ENCODE assay signal across 1 cellular context in genomic region chr20:37238426-37238825, GRCh38.
TF ChIP-seq lines count a peak whose summit lies in the region.

No MANE protein-coding gene starts in this region.

TF ChIP-seq in HepG2, 621 proteins besides CTCF, POLR2A, EP300 and RAD21:
- TF ChIP-seq AGO2 (optimal IDR thresholded peaks at IDR 0.05; ENCODE audit: low read depth, low read length) (no peak), FOXA3 (CRISPR knock-in tag; IDR thresholded peaks at IDR 0.05) (no peak), HCFC1 (IDR thresholded peaks at IDR 0.05; ENCODE audit: low read depth, low read length) (0 out of 2 replicates have a peak, but pooled peaks have one; percentile 8), KLF16 (CRISPR knock-in tag; IDR thresholded peaks at IDR 0.05) (no peak), MEIS1 (CRISPR knock-in tag; IDR thresholded peaks at IDR 0.05; ENCODE audit: borderline replicate concordance) (no peak), POLR2AphosphoS5 (IDR thresholded peaks at IDR 0.05; ENCODE audit: low read depth, low read length) (0 out of 2 replicates have a peak, but pooled peaks have one; percentile 6), GPBP1L1 (CRISPR knock-in tag; IDR thresholded peaks at IDR 0.05) (no peak), ZNF674 (CRISPR knock-in tag; IDR thresholded peaks at IDR 0.05; ENCODE audit: low read depth) (no peak)
- TF ChIP-seq, protein P1, sequence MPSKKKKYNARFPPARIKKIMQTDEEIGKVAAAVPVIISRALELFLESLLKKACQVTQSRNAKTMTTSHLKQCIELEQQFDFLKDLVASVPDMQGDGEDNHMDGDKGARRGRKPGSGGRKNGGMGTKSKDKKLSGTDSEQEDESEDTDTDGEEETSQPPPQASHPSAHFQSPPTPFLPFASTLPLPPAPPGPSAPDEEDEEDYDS (CRISPR knock-in tag; IDR thresholded peaks at IDR 0.05), result no peak
